ENCODE assay signal across 10 cellular contexts in the genomic region with DNA sequence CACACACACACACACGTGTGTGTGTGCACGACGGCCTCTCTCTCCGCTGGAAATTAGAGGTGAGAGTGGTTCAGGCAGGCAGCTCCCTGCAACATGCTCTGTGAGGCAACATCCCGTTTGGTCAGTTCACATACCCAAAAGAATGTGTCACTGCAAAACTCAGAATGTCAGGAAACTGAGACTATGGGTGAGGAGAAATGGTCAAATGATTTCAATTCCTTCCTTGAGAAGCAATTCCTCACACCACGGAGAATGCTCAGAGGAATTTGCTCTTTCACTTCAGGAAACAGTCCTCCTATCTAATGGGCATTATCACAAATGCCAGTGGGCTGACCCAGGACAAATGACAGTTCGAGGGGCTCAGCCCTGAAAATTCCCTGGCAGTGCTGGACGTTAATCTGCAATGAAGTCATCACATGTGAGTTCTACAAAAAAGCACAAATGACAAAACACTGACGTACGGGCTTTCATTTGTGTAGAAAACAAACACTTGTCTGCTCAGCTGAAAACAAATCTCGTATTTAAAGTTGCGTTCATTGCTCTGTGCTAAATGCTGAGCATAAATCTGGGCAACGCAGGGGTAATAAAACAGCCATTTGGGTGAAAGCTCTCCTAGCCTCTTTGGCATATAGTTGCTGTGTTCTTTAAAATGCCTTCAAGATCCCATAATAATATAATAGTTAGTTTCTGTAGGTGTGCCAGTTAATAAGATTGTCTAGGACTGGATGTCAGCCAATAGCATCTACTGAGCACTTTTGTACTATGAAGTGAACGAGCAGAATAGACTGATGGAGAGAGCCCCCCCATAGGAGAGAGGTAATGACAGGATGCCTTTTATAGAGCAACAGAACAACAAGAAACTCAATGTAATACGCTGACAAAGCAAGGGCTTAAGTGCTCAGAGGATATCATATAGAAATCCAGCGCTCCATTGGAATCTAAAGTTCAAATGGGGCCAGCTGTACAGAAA. TPM values are rescaled to one million over a fixed set of nuclear protein-coding genes. Genes with fewer than 3 reads are reported as not detected.
DNase-seq lines count a peak whose midpoint lies in the region; FAIRE-seq and TF ChIP-seq lines count a peak whose summit lies in the region.
"Had no signal": no experiment of that assay in that cellular context is flagged by ENCODE, and none has a peak within 500 bp of the region (broad histone marks: within the 10 kb centered on the region; RNA-seq: fewer than 3 reads in every experiment).

No MANE protein-coding gene starts in this region.

- no peaks in the 10 kb centered on the region for H3K9me3 Mint-ChIP-seq in activated T-cell treated with anti-CD3 and anti-CD28 coated beads, Interleukin-2, amount 50 U/mL, for 24 hours

- DNase-seq in AG08395 (ENCODE audit: low spot score) (peak; percentile 76), MV-4-11 (lab: John Stamatoyannopoulos, UW) (peak; percentile 78), choroid plexus epithelial cell (ENCODE audit: low read depth) (peak; percentile 89), D721Med (ENCODE audit: insufficient read length, low spot score) (no peak), medulla oblongata (ENCODE audit: extremely low spot score) (no peak), NAMALWA (ENCODE audit: low spot score) (no peak)
- no peak for DNase-seq in activated T-cell treated with anti-CD3 and anti-CD28 coated beads, Interleukin-2, amount 50 U/mL, for 24 hours
- DNase-seq: NCI-H1436 treated with DMSO at 0.1 percent for 48 hours had no signal

- H3K27ac ChIP-seq in mesodermal cell (ENCODE audit: low read depth, low read length, severe bottlenecking), result peak overlapping the region; percentile 63

- 83 to 92% methylated on average over 9 to 15 of the region's 16 CpGs for WGBS in mesodermal cell (ENCODE audit: insufficient coverage in 2 of 2), 2 experiments

- no peak overlapping the region for H3K27ac Mint-ChIP-seq in activated T-cell treated with anti-CD3 and anti-CD28 coated beads, Interleukin-2, amount 50 U/mL, for 24 hours

- TF ChIP-seq CTCF in choroid plexus epithelial cell (conservative IDR thresholded peaks at IDR 0.05; ENCODE audit: low read depth, low read length) (no peak), D721Med (IDR thresholded peaks at IDR 0.05; ENCODE audit: insufficient read depth, missing control alignments) (no peak)

- peaks cover 5% of the 10 kb centered on the region for H3K4me1 Mint-ChIP-seq in activated T-cell treated with anti-CD3 and anti-CD28 coated beads, Interleukin-2, amount 50 U/mL, for 24 hours (ENCODE audit: low read depth)

- FAIRE-seq in D721Med (lab: Jason Lieb, UNC), result no peak

- H3K4me3 Mint-ChIP-seq in activated T-cell treated with anti-CD3 and anti-CD28 coated beads, Interleukin-2, amount 50 U/mL, for 24 hours, result no peak overlapping the region

- H3K36me3 ChIP-seq in mesodermal cell (ENCODE audit: control insufficient read depth, insufficient read depth, low read length), result no peaks in the 10 kb centered on the region
- H3K36me3 ChIP-seq: HAP-1 had no signal

- H3K4me3 ChIP-seq in choroid plexus epithelial cell (ENCODE audit: low read depth, low read length), result peak overlapping the region; percentile 41
- H3K4me3 ChIP-seq in mesodermal cell (ENCODE audit: extremely low read depth, insufficient read depth, low read length, poor library complexity, severe bottlenecking), result no peak overlapping the region
- H3K4me3 ChIP-seq: HAP-1 had no signal

- H3K4me1 ChIP-seq in mesodermal cell (ENCODE audit: control insufficient read depth, insufficient read depth, low read length, poor library complexity, severe bottlenecking), result peaks cover 22% of the 10 kb centered on the region

- H3K27me3 Mint-ChIP-seq in activated T-cell treated with anti-CD3 and anti-CD28 coated beads, Interleukin-2, amount 50 U/mL, for 24 hours, result peaks cover 14% of the 10 kb centered on the region

- no peaks in the 10 kb centered on the region for H3K9me3 ChIP-seq in mesodermal cell (ENCODE audit: control insufficient read depth, low read length)
- H3K9me3 ChIP-seq: HAP-1 had no signal

- H3K36me3 Mint-ChIP-seq in activated T-cell treated with anti-CD3 and anti-CD28 coated beads, Interleukin-2, amount 50 U/mL, for 24 hours (ENCODE audit: low read depth), result no peaks in the 10 kb centered on the region

RNA-seq across cellular contexts. Expression of a gene that starts 18.7 kb away (rescaled TPM):
- polyA plus RNA-seq in mesodermal cell (2013, experiment 1 of 2), result 19.8 TPM
- polyA plus RNA-seq in mesodermal cell (2013, experiment 2 of 2), result 18.3 TPM

RNA-seq across cellular contexts. Expression of a gene that starts 59.9 kb away (rescaled TPM):
- 170 TPM for polyA plus RNA-seq in mesodermal cell (2013, experiment 1 of 2)
- polyA plus RNA-seq in mesodermal cell (2013, experiment 2 of 2), result 175 TPM

Comparison
In these comparisons a context has a peak if more than half of its experiments do, and no peak if none do; other contexts are left out.
1. DNase-seq: peak in AG08395 (single experiment), MV-4-11 (single experiment) and choroid plexus epithelial cell (single experiment); none in D721Med (single experiment), activated T-cell treated with anti-CD3 and anti-CD28 coated beads, Interleukin-2, amount 50 U/mL, for 24 hours (single experiment), medulla oblongata (single experiment) and NAMALWA (single experiment).